In the genomic region with DNA sequence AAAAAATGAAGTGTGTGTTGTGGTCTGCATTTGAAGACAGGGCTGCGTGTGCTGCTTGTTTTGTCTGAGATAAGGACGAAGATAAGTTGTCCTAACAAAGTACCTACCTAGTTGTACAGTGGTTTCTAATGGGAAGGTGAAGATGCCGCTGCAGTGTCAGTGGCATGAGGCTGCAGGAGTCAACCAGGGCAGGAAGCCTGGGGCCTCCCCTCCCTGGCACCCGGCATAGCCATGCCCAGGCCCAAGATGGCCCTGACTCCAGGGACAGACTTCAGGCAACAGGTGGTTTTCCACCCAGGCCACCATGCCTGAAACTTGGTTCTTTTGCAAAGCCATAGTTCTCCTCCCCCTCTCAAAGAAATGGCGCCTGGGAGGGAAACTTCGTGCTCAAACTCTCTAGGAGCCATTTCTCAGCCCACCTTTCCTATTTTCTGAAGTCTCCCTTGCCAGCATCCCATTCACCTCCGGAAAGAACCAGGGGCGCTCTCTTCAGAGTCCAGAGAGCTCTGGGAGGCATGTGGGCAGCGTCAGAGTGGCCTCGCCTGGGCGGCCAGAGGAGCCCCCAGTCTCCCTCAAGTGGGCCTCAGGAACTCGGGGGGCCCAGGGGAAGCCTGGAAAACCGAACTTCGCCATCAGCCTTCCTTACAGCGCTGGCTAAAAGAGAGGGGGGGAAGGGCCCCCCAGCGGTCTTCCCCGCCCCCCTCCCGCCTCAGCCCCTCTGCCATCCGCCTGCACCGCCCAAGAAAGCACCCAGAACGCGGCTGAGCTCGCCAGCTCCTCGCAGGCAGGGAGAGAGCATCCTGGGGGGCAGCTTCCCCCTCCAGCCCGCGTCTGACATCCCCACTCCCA, we compare ENCODE assay signal across 8 cellular contexts. TPM values are rescaled to one million over a fixed set of nuclear protein-coding genes. Genes with fewer than 3 reads are reported as not detected.
DNase-seq lines count a peak whose midpoint lies in the region; ATAC-seq and TF ChIP-seq lines count a peak whose summit lies in the region.

No MANE protein-coding gene starts in this region.

- peak; percentile 26 for DNase-seq in ELF-1 (ENCODE audit: low read depth, low spot score)
- peak; percentile 28 to 57 for DNase-seq in SJCRH30
- DNase-seq in breast epithelium (ENCODE audit: low spot score in 2 of 2) = no peak
- peak; percentile 73 for DNase-seq in mesenteric fat pad (ENCODE audit: low spot score)
- peak; percentile 81 to 83 for DNase-seq in suprapubic skin (ENCODE audit: low spot score in 2 of 2)
- no peak for DNase-seq in cerebellar nuclear complex (lab: John Stamatoyannopoulos, UW)
- no peak for DNase-seq in epidermal melanocyte (ENCODE audit: insufficient read length, low spot score)

- H3K9me3 ChIP-seq in SJCRH30 (replicated peaks) = no peaks in the 10 kb centered on the region
- no peaks in the 10 kb centered on the region for H3K9me3 ChIP-seq in breast epithelium
- H3K9me3 ChIP-seq in suprapubic skin = no peaks in the 10 kb centered on the region

- H3K4me3 ChIP-seq in SJCRH30 = peak overlapping the region; percentile 96
- H3K4me3 ChIP-seq in breast epithelium = peak overlapping the region; percentile 82 to 94 (median 89)
- peak overlapping the region; percentile 70 for H3K4me3 ChIP-seq in suprapubic skin

- H3K27ac ChIP-seq in SJCRH30 (peak overlapping the region; percentile 21), breast epithelium (peak overlapping the region; percentile 99 to 100), suprapubic skin (peak overlapping the region; percentile 96)

- intact Hi-C loops in breast epithelium (cut with DNase I; ENCODE audit: low total_unique reads) = no loop called here

- WGBS in suprapubic skin = 46% methylated on average over 22 of the region's 26 CpGs

- TF ChIP-seq EP300 in suprapubic skin (IDR thresholded peaks at IDR 0.05) = no peak

- H3K36me3 ChIP-seq in SJCRH30 (no peaks in the 10 kb centered on the region), breast epithelium (no peaks in the 10 kb centered on the region), suprapubic skin (no peaks in the 10 kb centered on the region)

- no peak for ATAC-seq in HG03439 (IDR thresholded peaks at IDR 0.05; ENCODE audit: unreplicated experiment)

- H3K27me3 ChIP-seq in SJCRH30 (no peaks in the 10 kb centered on the region), breast epithelium (no peaks in the 10 kb centered on the region), suprapubic skin (no peaks in the 10 kb centered on the region)

- no peak for TF ChIP-seq POLR2A in breast epithelium (IDR thresholded peaks at IDR 0.05)
- TF ChIP-seq POLR2A in suprapubic skin (IDR thresholded peaks at IDR 0.05) = no peak

- TF ChIP-seq CTCF in breast epithelium (IDR thresholded peaks at IDR 0.05) (no peak), suprapubic skin (IDR thresholded peaks at IDR 0.05) (no peak)

- H3K4me1 ChIP-seq in SJCRH30 (peaks cover 9% of the 10 kb centered on the region), breast epithelium (no peaks in the 10 kb centered on the region), suprapubic skin (peaks cover 46% of the 10 kb centered on the region)

RNA-seq across cellular contexts. Expression of a gene that starts 2.0 kb away (rescaled TPM):
- total RNA-seq in SJCRH30 (2014; rRNA removed; shearing (Covaris generic)) = 18.5 and 21.1 TPM in 2 replicates
- total RNA-seq in breast epithelium (10 to 100 TPM; 46.2 to 90.3 (median 55.7) TPM), mesenteric fat pad (28.8 TPM), suprapubic skin (10 to 100 TPM; 34.2 to 84.2 (median 47.3) TPM)

Comparison
In these comparisons a context has a peak if more than half of its experiments do, and no peak if none do; other contexts are left out.
1. DNase-seq: peak in ELF-1 (single experiment), SJCRH30 (2 of 2), mesenteric fat pad (single experiment) and suprapubic skin (2 of 2); none in breast epithelium (0 of 2), cerebellar nuclear complex (0 of 2) and epidermal melanocyte (single experiment).
2. H3K27ac ChIP-seq: peak in every context shown above with its lines; median percentile 100 in breast epithelium; 96 in suprapubic skin; 21 in SJCRH30.
3. Peak in every context shown above with its lines, with median percentiles within 50 percentile points of each other: H3K4me3 ChIP-seq.